Comparison of ENCODE assay signal across 23 cellular contexts in genomic region chr12:97801471-97802045, GRCh38.
"Had no signal": no experiment of that assay in that cellular context is flagged by ENCODE, and none has a peak within 500 bp of the region (broad histone marks: within the 10 kb centered on the region; RNA-seq: fewer than 3 reads in every experiment).

No MANE protein-coding gene starts in this region.

- H3K4me1 Mint-ChIP-seq: activated CD4-positive, alpha-beta T cell treated with anti-CD3 and anti-CD28 coated beads, Interleukin-2, amount 10 ng/mL, durations not matched to agents 7 days and 5 days; immature natural killer cell; memory B cell; naive B cell; stimulated activated memory B cell treated with anti-CD40 and anti-IgM and Interleukin-4, amounts not matched to agents 10 μg/mL and 1 μg/mL and 100 μg/mL, for 72 hours had no signal

- H3K36me3 Mint-ChIP-seq: brain; memory B cell; naive B cell; stimulated activated memory B cell treated with anti-CD40 and anti-IgM and Interleukin-4, amounts not matched to agents 10 μg/mL and 1 μg/mL and 100 μg/mL, for 72 hours; type B pancreatic cell had no signal

- H3K4me3 ChIP-seq: gastrocnemius medialis, heart left ventricle, mucosa of descending colon, pancreas, testis had no signal

- H3K27ac ChIP-seq: gastrocnemius medialis, heart left ventricle, neutrophil, pancreas, testis had no signal

- H3K9me3 ChIP-seq: gastrocnemius medialis, heart left ventricle, neutrophil, pancreas, testis had no signal

- H3K9me3 Mint-ChIP-seq: activated T-cell treated with anti-CD3 and anti-CD28 coated beads, Interleukin-2, amount 50 U/mL, for 24 hours; type B pancreatic cell had no signal

- H3K27me3 ChIP-seq: gastrocnemius medialis, heart left ventricle, neutrophil, pancreas, testis had no signal

- H3K4me1 ChIP-seq: gastrocnemius medialis, heart left ventricle, pancreas, testis had no signal

- DNase-seq: activated CD4-positive, alpha-beta T cell treated with anti-CD3 and anti-CD28 coated beads, Interleukin-2, amount 10 ng/mL, durations not matched to agents 7 days and 5 days; activated CD8-positive, alpha-beta T cell treated with anti-CD3 and anti-CD28 coated beads, Interleukin-2, amount 10 ng/mL, durations not matched to agents 7 days and 5 days; activated naive CD4-positive, alpha-beta T cell treated with Interleukin-2 at 50 U/mL for 16 hours; activated T-cell treated with anti-CD3 and anti-CD28 coated beads, Interleukin-2, amount 50 U/mL, for 24 hours; anterior cingulate cortex; caudate nucleus; gastrocnemius medialis; heart left ventricle; immature natural killer cell; kidney glomerular epithelial cell; mucosa of descending colon; naive B cell; pancreas; stimulated activated CD4-positive, alpha-beta T cell treated with anti-CD3 and anti-CD28 coated beads, Interleukin-4, amount 100 ng/mL, for 4 hours; testis had no signal

- H3K36me3 ChIP-seq: gastrocnemius medialis, heart left ventricle, neutrophil, pancreas had no signal

- H3K27ac Mint-ChIP-seq: activated CD4-positive, alpha-beta T cell treated with anti-CD3 and anti-CD28 coated beads, Interleukin-2, amount 10 ng/mL, durations not matched to agents 7 days and 5 days; activated CD8-positive, alpha-beta T cell treated with anti-CD3 and anti-CD28 coated beads, Interleukin-2, amount 10 ng/mL, durations not matched to agents 7 days and 5 days; activated T-cell treated with anti-CD3 and anti-CD28 coated beads, Interleukin-2, amount 50 U/mL, for 24 hours; activated T-helper 2 cell treated with anti-CD3 and anti-CD28 coated beads, Interferon-gamma antibody, Interleukin-2, Interleukin-4, amounts not matched to agents 10 μg/mL and 5 μg/mL and 100 μg/mL, durations not matched to agents 14 hours and 24 hours and 36 hours; immature natural killer cell; memory B cell; naive B cell; stimulated activated memory B cell treated with anti-CD40 and anti-IgM and Interleukin-4, amounts not matched to agents 10 μg/mL and 1 μg/mL and 100 μg/mL, for 72 hours; type B pancreatic cell had no signal

- ATAC-seq: activated CD4-positive, CD25-positive, alpha-beta regulatory T cell treated with anti-CD3 and anti-CD28 coated beads, Interleukin-2, amount 50 U/mL, for 24 hours; activated CD8-positive, alpha-beta T cell treated with anti-CD3 and anti-CD28 coated beads, Interleukin-2, amount 10 ng/mL, durations not matched to agents 7 days and 5 days; gastrocnemius medialis; heart left ventricle; mucosa of descending colon; pancreas; sciatic nerve; stimulated activated memory B cell treated with anti-CD40 and anti-IgM and Interleukin-4, amounts not matched to agents 10 μg/mL and 1 μg/mL and 100 μg/mL, for 72 hours had no signal

- H3K27me3 Mint-ChIP-seq: activated CD4-positive, alpha-beta T cell treated with anti-CD3 and anti-CD28 coated beads, Interleukin-2, amount 10 ng/mL, durations not matched to agents 7 days and 5 days; activated T-cell treated with anti-CD3 and anti-CD28 coated beads, Interleukin-2, amount 50 U/mL, for 24 hours; naive B cell; stimulated activated memory B cell treated with anti-CD40 and anti-IgM and Interleukin-4, amounts not matched to agents 10 μg/mL and 1 μg/mL and 100 μg/mL, for 72 hours had no signal

- H3K4me3 Mint-ChIP-seq: activated CD4-positive, alpha-beta T cell treated with anti-CD3 and anti-CD28 coated beads, Interleukin-2, amount 10 ng/mL, durations not matched to agents 7 days and 5 days; activated CD8-positive, alpha-beta T cell treated with anti-CD3 and anti-CD28 coated beads, Interleukin-2, amount 10 ng/mL, durations not matched to agents 7 days and 5 days; activated T-cell treated with anti-CD3 and anti-CD28 coated beads, Interleukin-2, amount 50 U/mL, for 24 hours; brain; immature natural killer cell; memory B cell; naive B cell; stimulated activated memory B cell treated with anti-CD40 and anti-IgM and Interleukin-4, amounts not matched to agents 10 μg/mL and 1 μg/mL and 100 μg/mL, for 72 hours; type B pancreatic cell had no signal
